Comparison of ENCODE assay signal across 8 cellular contexts in genomic region chr17:32141690-32142037, GRCh38. TPM values are rescaled to one million over a fixed set of nuclear protein-coding genes. Genes with fewer than 3 reads are reported as not detected.
A peak's percentile ranks its signal among the peaks of the same experiment; 100 is the strongest.
DNase-seq lines count a peak whose midpoint lies in the region; ATAC-seq and TF ChIP-seq lines count a peak whose summit lies in the region.

No MANE protein-coding gene starts in this region.

- no peak for TF ChIP-seq CTCF in GM12864 (IDR thresholded peaks at IDR 0.05; ENCODE audit: low read depth, low read length, missing control alignments)
- no peak for TF ChIP-seq CTCF in foreskin fibroblast (IDR thresholded peaks at IDR 0.05; ENCODE audit: low read depth, low read length)

- H3K36me3 Mint-ChIP-seq in T-cell: peaks cover 3% of the 10 kb centered on the region

- POLR2A ChIA-PET in T-cell (lab: Charles Lee): no interaction called here

- peak overlapping the region; percentile 90 for H3K4me3 ChIP-seq in GM12864 (ENCODE audit: low read depth, low read length)
- H3K4me3 ChIP-seq in foreskin fibroblast (ENCODE audit: low read depth in 1 of 2, low read length in 2 of 2): peak overlapping the region; percentile 86 to 99
- H3K4me3 ChIP-seq in rectal smooth muscle tissue (ENCODE audit: low read length): peak overlapping the region; percentile 84

- no peak for ATAC-seq in T-cell (replicated peaks in 1 of 4)
- ATAC-seq in GM18502 (IDR thresholded peaks at IDR 0.05; ENCODE audit: poor library complexity, unreplicated experiment): no peak

- peak overlapping the region; percentile 88 for H3K27ac ChIP-seq in rectal smooth muscle tissue (ENCODE audit: low read depth, low read length)

- H3K4me1 ChIP-seq in rectal smooth muscle tissue (ENCODE audit: control insufficient read depth, insufficient read depth, low read length): peaks cover 6% of the 10 kb centered on the region

- peaks cover 28 to 41% (median 34%) of the 10 kb centered on the region in 3 donors for H3K4me1 Mint-ChIP-seq in T-cell

- DNase-seq in GM12864 (ENCODE audit: low read depth) (no peak), T-cell (no peak), foreskin fibroblast (no peak), hypothalamus (lab: John Stamatoyannopoulos, UW) (no peak), ecto neural progenitor cell (ENCODE audit: low spot score) (no peak)
- no peak for DNase-seq in activated CD4-positive, CD25-positive, alpha-beta regulatory T cell treated with anti-CD3 and anti-CD28 coated beads, Interleukin-2, amount 50 U/mL, for 72 hours

- no peaks in the 10 kb centered on the region for H3K27me3 ChIP-seq in rectal smooth muscle tissue (ENCODE audit: control insufficient read depth, insufficient read depth, low read length)

- H3K4me3 Mint-ChIP-seq in T-cell: peak overlapping the region; percentile 75 to 99 (median 95)

- no peaks in the 10 kb centered on the region for H3K27me3 Mint-ChIP-seq in T-cell

- H3K27ac Mint-ChIP-seq in T-cell: peak overlapping the region; percentile 87 to 90

- peak overlapping the region; percentile 88 for H3K9ac ChIP-seq in rectal smooth muscle tissue (ENCODE audit: low read length)

- CTCF ChIA-PET in T-cell (lab: Charles Lee): interaction anchor here (0.5 to 5.9 kb wide), 4 partner anchors 14 to 174 kb away, joined by 3 to 44 read pairs (median 4); no protein-coding TSS in a partner anchor

- no peaks in the 10 kb centered on the region for H3K9me3 Mint-ChIP-seq in T-cell

- H3K36me3 ChIP-seq in rectal smooth muscle tissue (ENCODE audit: control insufficient read depth, insufficient read depth, low read length): peaks cover 2% of the 10 kb centered on the region

RNA-seq across cellular contexts. Expression of gene RHOT1, which starts 0.6 kb away (rescaled TPM):
- 10 to 100 TPM; 18.7 to 26.8 (median 24.1) TPM for total RNA-seq in T-cell
